ENCODE assay signal across 8 cellular contexts in genomic region chr6:162856885-162857284, GRCh38.
DNase-seq lines count a peak whose midpoint lies in the region; ATAC-seq and TF ChIP-seq lines count a peak whose summit lies in the region.

No MANE protein-coding gene starts in this region.

- H3F3A ChIP-seq in SK-N-SH (replicated peaks; ENCODE audit: insufficient read depth) = no peaks in the 10 kb centered on the region

- DNase-seq in M059J (ENCODE audit: low read depth) = peak; percentile 64
- peak; percentile 79 for DNase-seq in SK-N-SH
- peak; percentile 81 to 93 for DNase-seq in foreskin fibroblast
- peak; percentile 71 for DNase-seq in non-pigmented ciliary epithelial cell (ENCODE audit: low read depth)
- DNase-seq in activated gamma-delta T cell (lab: John Stamatoyannopoulos, UW) = no peak

- H3K9me2 ChIP-seq in SK-N-SH = no peaks in the 10 kb centered on the region

- TF ChIP-seq CTCF in SK-N-SH (IDR thresholded peaks at IDR 0.05) (peak; percentile 74), foreskin fibroblast (IDR thresholded peaks at IDR 0.05; ENCODE audit: low read depth, low read length) (peak; percentile 76)

- no peaks in the 10 kb centered on the region for H3K36me3 ChIP-seq in BLaER1 treated with 17β-estradiol and CSF1 and Interleukin-3, amounts not matched to agents 10 nM and 100 nM
- no peaks in the 10 kb centered on the region for H3K36me3 ChIP-seq in SK-N-SH (replicated peaks in 1 of 2; ENCODE audit: control insufficient read depth in 1 of 2, insufficient read depth in 2 of 2, low read length in 1 of 2)

- no peaks in the 10 kb centered on the region for H3K9me3 ChIP-seq in BLaER1 treated with 17β-estradiol and CSF1 and Interleukin-3, amounts not matched to agents 10 nM and 100 nM (replicated peaks in 1 of 11)
- H3K9me3 ChIP-seq in SK-N-SH = no peaks in the 10 kb centered on the region

- ATAC-seq in HG02678 (IDR thresholded peaks at IDR 0.05; ENCODE audit: unreplicated experiment) (no peak), HG02973 (IDR thresholded peaks at IDR 0.05; ENCODE audit: unreplicated experiment) (no peak)

- peaks cover 0 to 14% (median 9%) of the 10 kb centered on the region in 10 experiments; a peak in 13 of 20 replicates for H3K4me1 ChIP-seq in BLaER1 treated with 17β-estradiol and CSF1 and Interleukin-3, amounts not matched to agents 10 nM and 100 nM
- H3K4me1 ChIP-seq in SK-N-SH (ENCODE audit: control insufficient read depth in 1 of 2, insufficient read depth in 2 of 2, low read depth in 1 of 2, low read length in 1 of 2) = peaks cover 0 to 8% of the 10 kb centered on the region in 2 experiments; a peak in 2 of 4 replicates

- CTCF ChIA-PET in SK-N-SH (lab: Yijun Ruan, JAX) = interaction anchor here (0.6 to 2.1 kb wide), 20 partner anchors 8 to 1104 kb away, joined by 3 to 7 read pairs (median 3); no protein-coding TSS in a partner anchor

- POLR2A ChIA-PET in SK-N-SH (lab: Yijun Ruan, JAX) = interaction anchor here (0.6 kb wide), 1 partner anchor 599 kb away, joined by 4 read pairs; no protein-coding TSS in a partner anchor

- H3K9ac ChIP-seq in BLaER1 treated with 17β-estradiol and CSF1 and Interleukin-3, amounts not matched to agents 10 nM and 100 nM = no peak overlapping the region
- H3K9ac ChIP-seq in SK-N-SH = no peak overlapping the region

- H3K27ac ChIP-seq in BLaER1 treated with 17β-estradiol and CSF1 and Interleukin-3, amounts not matched to agents 10 nM and 100 nM = no peak overlapping the region
- peak overlapping the region; percentile 40 to 60; a peak in 3 of 4 replicates for H3K27ac ChIP-seq in SK-N-SH (ENCODE audit: low read depth in 2 of 2, low read length in 1 of 2)

- no peak overlapping the region for H3K4me3 ChIP-seq in BLaER1 treated with 17β-estradiol and CSF1 and Interleukin-3, amounts not matched to agents 10 nM and 100 nM
- H3K4me3 ChIP-seq in SK-N-SH (ENCODE audit: low read depth in 2 of 2, low read length in 1 of 2) = peak overlapping the region in 1 of 2 experiments; percentile 49; a peak in 1 of 4 replicates
- H3K4me3 ChIP-seq in foreskin fibroblast (ENCODE audit: low read depth in 1 of 2, low read length in 2 of 2) = peak overlapping the region; percentile 29 to 36

- no peaks in the 10 kb centered on the region for H4K20me1 ChIP-seq in BLaER1 treated with 17β-estradiol and CSF1 and Interleukin-3, amounts not matched to agents 10 nM and 100 nM
- no peaks in the 10 kb centered on the region for H4K20me1 ChIP-seq in SK-N-SH (ENCODE audit: insufficient read depth)

- peaks cover 0 to 5% (median 0%) of the 10 kb centered on the region in 11 experiments; a peak in 2 of 22 replicates for H3K27me3 ChIP-seq in BLaER1 treated with 17β-estradiol and CSF1 and Interleukin-3, amounts not matched to agents 10 nM and 100 nM
- no peaks in the 10 kb centered on the region for H3K27me3 ChIP-seq in SK-N-SH (ENCODE audit: insufficient read depth)

- WGBS in SK-N-SH (ENCODE audit: low lambda C conversion rate) = 29% methylated on average over 7 of the region's 7 CpGs

- peak overlapping the region; percentile 90 for H2AFZ ChIP-seq in SK-N-SH (ENCODE audit: low read depth)

- TF ChIP-seq EP300 in SK-N-SH (IDR thresholded peaks at IDR 0.05; ENCODE audit: borderline replicate concordance in 1 of 2, low read depth in 1 of 2, low read length in 1 of 2) = no peak; a peak in 1 of 4 replicates

- peak; percentile 95 for TF ChIP-seq RAD21 in SK-N-SH (IDR thresholded peaks at IDR 0.05; ENCODE audit: low read length)

- H3K79me2 ChIP-seq in SK-N-SH (ENCODE audit: insufficient read depth) = no peaks in the 10 kb centered on the region

- H3K4me2 ChIP-seq in BLaER1 treated with 17β-estradiol and CSF1 and Interleukin-3, amounts not matched to agents 10 nM and 100 nM = peak overlapping the region in 7 of 11 experiments; percentile 7 to 49 (median 25); a peak in 6 of 22 replicates
- peak overlapping the region; percentile 66; the same call in 1 of the 2 replicates for H3K4me2 ChIP-seq in SK-N-SH

TF ChIP-seq in SK-N-SH, 30 proteins besides CTCF, POLR2A, EP300 and RAD21:
- TF ChIP-seq JUND (IDR thresholded peaks at IDR 0.05) (peak; percentile 36), SIN3A (IDR thresholded peaks at IDR 0.05; ENCODE audit: borderline replicate concordance, low read depth, low read length) (peak; percentile 15; the same call in 1 of the 2 replicates), GABPA (IDR thresholded peaks at IDR 0.05; ENCODE audit: low read depth) (no peak), MXI1 (IDR thresholded peaks at IDR 0.05; ENCODE audit: low read depth, low read length) (no peak), RFX5 (IDR thresholded peaks at IDR 0.05; ENCODE audit: low read length) (no peak), TAF1 (IDR thresholded peaks at IDR 0.05; ENCODE audit: borderline replicate concordance, low read depth, low read length) (no peak), RCOR1 (IDR thresholded peaks at IDR 0.05; ENCODE audit: low read length) (peak; percentile 55), FOXJ3 (CRISPR knock-in tag; IDR thresholded peaks at IDR 0.05) (no peak), RXRA (IDR thresholded peaks at IDR 0.05; ENCODE audit: borderline replicate concordance, low read depth) (no peak), FOSL2 (IDR thresholded peaks at IDR 0.05; ENCODE audit: borderline replicate concordance, low read depth) (0 out of 2 replicates have a peak, but pooled peaks have one; percentile 54), EZH2phosphoT487 (IDR thresholded peaks at IDR 0.05; ENCODE audit: borderline replicate concordance, low read depth) (no peak), YY1 (IDR thresholded peaks at IDR 0.05; ENCODE audit: low read depth) (no peak), MEF2A (IDR thresholded peaks at IDR 0.05; ENCODE audit: borderline replicate concordance, low read depth) (no peak), SMC3 (IDR thresholded peaks at IDR 0.05; ENCODE audit: low read depth, low read length) (peak; percentile 81), CHD2 (IDR thresholded peaks at IDR 0.05; ENCODE audit: low read length, partially characterized antibody) (peak; percentile 85), NRF1 (IDR thresholded peaks at IDR 0.05; ENCODE audit: low read depth, low read length) (no peak), GATA2 (CRISPR knock-in tag; IDR thresholded peaks at IDR 0.05) (no peak)
- TF ChIP-seq, protein P1, sequence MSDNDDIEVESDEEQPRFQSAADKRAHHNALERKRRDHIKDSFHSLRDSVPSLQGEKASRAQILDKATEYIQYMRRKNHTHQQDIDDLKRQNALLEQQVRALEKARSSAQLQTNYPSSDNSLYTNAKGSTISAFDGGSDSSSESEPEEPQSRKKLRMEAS (IDR thresholded peaks at IDR 0.05; ENCODE audit: low read depth) = no peak
- TF ChIP-seq, protein P2, sequence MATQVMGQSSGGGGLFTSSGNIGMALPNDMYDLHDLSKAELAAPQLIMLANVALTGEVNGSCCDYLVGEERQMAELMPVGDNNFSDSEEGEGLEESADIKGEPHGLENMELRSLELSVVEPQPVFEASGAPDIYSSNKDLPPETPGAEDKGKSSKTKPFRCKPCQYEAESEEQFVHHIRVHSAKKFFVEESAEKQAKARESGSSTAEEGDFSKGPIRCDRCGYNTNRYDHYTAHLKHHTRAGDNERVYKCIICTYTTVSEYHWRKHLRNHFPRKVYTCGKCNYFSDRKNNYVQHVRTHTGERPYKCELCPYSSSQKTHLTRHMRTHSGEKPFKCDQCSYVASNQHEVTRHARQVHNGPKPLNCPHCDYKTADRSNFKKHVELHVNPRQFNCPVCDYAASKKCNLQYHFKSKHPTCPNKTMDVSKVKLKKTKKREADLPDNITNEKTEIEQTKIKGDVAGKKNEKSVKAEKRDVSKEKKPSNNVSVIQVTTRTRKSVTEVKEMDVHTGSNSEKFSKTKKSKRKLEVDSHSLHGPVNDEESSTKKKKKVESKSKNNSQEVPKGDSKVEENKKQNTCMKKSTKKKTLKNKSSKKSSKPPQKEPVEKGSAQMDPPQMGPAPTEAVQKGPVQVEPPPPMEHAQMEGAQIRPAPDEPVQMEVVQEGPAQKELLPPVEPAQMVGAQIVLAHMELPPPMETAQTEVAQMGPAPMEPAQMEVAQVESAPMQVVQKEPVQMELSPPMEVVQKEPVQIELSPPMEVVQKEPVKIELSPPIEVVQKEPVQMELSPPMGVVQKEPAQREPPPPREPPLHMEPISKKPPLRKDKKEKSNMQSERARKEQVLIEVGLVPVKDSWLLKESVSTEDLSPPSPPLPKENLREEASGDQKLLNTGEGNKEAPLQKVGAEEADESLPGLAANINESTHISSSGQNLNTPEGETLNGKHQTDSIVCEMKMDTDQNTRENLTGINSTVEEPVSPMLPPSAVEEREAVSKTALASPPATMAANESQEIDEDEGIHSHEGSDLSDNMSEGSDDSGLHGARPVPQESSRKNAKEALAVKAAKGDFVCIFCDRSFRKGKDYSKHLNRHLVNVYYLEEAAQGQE (IDR thresholded peaks at IDR 0.05; ENCODE audit: low read depth, low read length) = no peak
- TF ChIP-seq, protein P3, sequence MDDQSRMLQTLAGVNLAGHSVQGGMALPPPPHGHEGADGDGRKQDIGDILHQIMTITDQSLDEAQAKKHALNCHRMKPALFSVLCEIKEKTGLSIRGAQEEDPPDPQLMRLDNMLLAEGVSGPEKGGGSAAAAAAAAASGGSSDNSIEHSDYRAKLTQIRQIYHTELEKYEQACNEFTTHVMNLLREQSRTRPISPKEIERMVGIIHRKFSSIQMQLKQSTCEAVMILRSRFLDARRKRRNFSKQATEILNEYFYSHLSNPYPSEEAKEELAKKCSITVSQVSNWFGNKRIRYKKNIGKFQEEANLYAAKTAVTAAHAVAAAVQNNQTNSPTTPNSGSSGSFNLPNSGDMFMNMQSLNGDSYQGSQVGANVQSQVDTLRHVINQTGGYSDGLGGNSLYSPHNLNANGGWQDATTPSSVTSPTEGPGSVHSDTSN (IDR thresholded peaks at IDR 0.05) = no peak
- TF ChIP-seq, protein P4, sequence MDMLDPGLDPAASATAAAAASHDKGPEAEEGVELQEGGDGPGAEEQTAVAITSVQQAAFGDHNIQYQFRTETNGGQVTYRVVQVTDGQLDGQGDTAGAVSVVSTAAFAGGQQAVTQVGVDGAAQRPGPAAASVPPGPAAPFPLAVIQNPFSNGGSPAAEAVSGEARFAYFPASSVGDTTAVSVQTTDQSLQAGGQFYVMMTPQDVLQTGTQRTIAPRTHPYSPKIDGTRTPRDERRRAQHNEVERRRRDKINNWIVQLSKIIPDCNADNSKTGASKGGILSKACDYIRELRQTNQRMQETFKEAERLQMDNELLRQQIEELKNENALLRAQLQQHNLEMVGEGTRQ (IDR thresholded peaks at IDR 0.05; ENCODE audit: borderline replicate concordance, low read depth, low read length) = no peak

Comparison
In these comparisons a context has a peak if more than half of its experiments do, and no peak if none do; other contexts are left out.
1. H3K27ac ChIP-seq: peak in SK-N-SH (2 of 2); none in BLaER1 treated with 17β-estradiol and CSF1 and Interleukin-3, amounts not matched to agents 10 nM and 100 nM (0 of 11).
2. H3K4me3 ChIP-seq: peak in foreskin fibroblast (2 of 2); none in BLaER1 treated with 17β-estradiol and CSF1 and Interleukin-3, amounts not matched to agents 10 nM and 100 nM (0 of 10).